ENCODE assay signal across 1 cellular context in the genomic region with DNA sequence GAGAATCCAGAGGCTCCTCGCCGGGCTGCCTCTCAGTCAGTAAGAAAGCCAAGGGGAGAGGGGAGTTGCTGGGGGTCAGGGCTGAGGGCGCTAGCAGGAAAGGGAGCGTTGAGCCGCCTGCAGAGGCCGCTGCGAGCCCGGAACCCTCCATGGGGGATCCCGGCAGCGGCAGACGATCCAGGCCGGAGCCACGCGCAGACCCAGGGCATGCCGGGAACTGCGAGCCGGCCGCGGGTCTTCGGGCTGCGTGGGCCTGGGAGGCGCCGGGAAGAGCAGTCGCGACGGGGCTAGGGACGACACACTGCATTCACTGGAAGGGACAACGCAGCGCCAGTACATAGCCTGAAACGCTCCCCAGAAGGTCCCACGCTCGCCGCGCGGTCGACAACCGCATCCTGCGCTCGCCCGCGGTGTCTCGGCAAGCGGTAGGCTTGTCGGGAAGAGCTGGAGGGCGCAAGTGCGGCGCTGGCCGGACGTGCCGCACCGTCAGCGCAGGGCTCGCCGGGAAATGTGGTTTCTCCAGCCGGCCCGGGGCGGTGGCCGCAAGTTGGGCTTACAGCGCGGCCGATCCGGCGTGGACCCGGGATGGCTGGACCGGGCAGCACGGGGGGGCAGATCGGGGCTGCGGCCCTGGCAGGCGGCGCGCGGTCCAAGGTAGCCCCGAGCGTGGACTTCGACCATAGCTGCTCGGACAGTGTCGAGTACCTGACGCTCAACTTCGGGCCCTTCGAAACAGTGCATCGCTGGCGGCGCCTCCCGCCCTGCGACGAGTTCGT.
A peak's percentile ranks its signal among the peaks of the same experiment; 100 is the strongest.
TF ChIP-seq lines count a peak whose summit lies in the region.

TSS of gene LZTR1 (plus strand) at position 511 of the 776 bp plus-strand sequence. CDS start at position 586, 75 bp downstream.

TF ChIP-seq in K562, 482 proteins besides CTCF, POLR2A, EP300 and RAD21 (continued from another document and continues in another):
- TF ChIP-seq CREB3 (tag; conservative IDR thresholded peaks at IDR 0.05; ENCODE audit: low read depth) (no peak), FUS (optimal IDR thresholded peaks at IDR 0.05; ENCODE audit: low read depth, low read length) (no peak), KAT8 (IDR thresholded peaks at IDR 0.05; ENCODE audit: low read depth) (no peak), KHSRP (IDR thresholded peaks at IDR 0.05) (no peak), ZC3H8 (IDR thresholded peaks at IDR 0.05) (no peak), DPF2 (IDR thresholded peaks at IDR 0.05) (no peak), ETV1 (tag; conservative IDR thresholded peaks at IDR 0.05; ENCODE audit: low read depth) (no peak), ZC3H11A (IDR thresholded peaks at IDR 0.05; ENCODE audit: low read depth, low read length) (peak; percentile 83), TAL1 (IDR thresholded peaks at IDR 0.05) (no peak), STAT5B (CRISPR knock-in tag; IDR thresholded peaks at IDR 0.05) (no peak), SNRNP70 (optimal IDR thresholded peaks at IDR 0.05; ENCODE audit: low read depth, low read length) (no peak), MTA3 (IDR thresholded peaks at IDR 0.05; ENCODE audit: borderline replicate concordance) (no peak), PRPF4 (IDR thresholded peaks at IDR 0.05; ENCODE audit: insufficient read depth, low read depth, low read length, poor library complexity, severe bottlenecking) (no peak), PYGO2 (tag; IDR thresholded peaks at IDR 0.05) (peak; percentile 80), TAF7 (tag; IDR thresholded peaks at IDR 0.05) (peak; percentile 92), DEAF1 (CRISPR knock-in tag; IDR thresholded peaks at IDR 0.05) (peak; percentile 91), ATF1 (CRISPR knock-in tag; IDR thresholded peaks at IDR 0.05) (no peak), ATF1 (tag; IDR thresholded peaks at IDR 0.05) (peak; percentile 98), ZFPM2 (CRISPR knock-in tag; IDR thresholded peaks at IDR 0.05) (peak; percentile 96), PPARD (CRISPR knock-in tag; IDR thresholded peaks at IDR 0.05) (no peak), PHB (CRISPR knock-in tag; IDR thresholded peaks at IDR 0.05) (peak; percentile 96), MCM3 (IDR thresholded peaks at IDR 0.05) (no peak), RCOR1 (IDR thresholded peaks at IDR 0.05; ENCODE audit: borderline replicate concordance in 1 of 2, low read depth in 2 of 2, low read length in 2 of 2) (peak; percentile 51 to 76; a peak in 3 of 4 replicates), BACH1 (tag; IDR thresholded peaks at IDR 0.05) (no peak), RERE (CRISPR knock-in tag; IDR thresholded peaks at IDR 0.05; ENCODE audit: borderline replicate concordance) (no peak), GABPB1 (CRISPR knock-in tag; IDR thresholded peaks at IDR 0.05) (no peak), CHD2 (IDR thresholded peaks at IDR 0.05; ENCODE audit: low read depth, low read length) (peak; percentile 60; the same call in 1 of the 2 replicates), ZFP91 (CRISPR knock-in tag; IDR thresholded peaks at IDR 0.05) (no peak), MXI1 (IDR thresholded peaks at IDR 0.05; ENCODE audit: low read depth, low read length) (peak; percentile 90), KAT7 (CRISPR knock-in tag; IDR thresholded peaks at IDR 0.05; ENCODE audit: borderline replicate concordance) (no peak), ILF3 (IDR thresholded peaks at IDR 0.05; ENCODE audit: borderline replicate concordance) (no peak), ZNF639 (CRISPR knock-in tag; conservative IDR thresholded peaks at IDR 0.05 in 1 of 2, IDR thresholded peaks at IDR 0.05 in 1 of 2) (no peak), ZNF445 (CRISPR knock-in tag; IDR thresholded peaks at IDR 0.05; ENCODE audit: low read depth) (0 out of 2 replicates have a peak, but pooled peaks have one; percentile 81), RBM15 (IDR thresholded peaks at IDR 0.05; ENCODE audit: insufficient read depth, low read length) (no peak), JUN (IDR thresholded peaks at IDR 0.05; ENCODE audit: borderline replicate concordance, low read depth, low read length) (peak; percentile 73), JUN (CRISPR knock-in tag; IDR thresholded peaks at IDR 0.05; ENCODE audit: borderline replicate concordance) (no peak), ZNF146 (CRISPR knock-in tag; IDR thresholded peaks at IDR 0.05; ENCODE audit: unreplicated experiment) (no peak), BRCA1 (IDR thresholded peaks at IDR 0.05) (no peak), BRCA1 (CRISPR knock-in tag; IDR thresholded peaks at IDR 0.05) (no peak), EWSR1 (IDR thresholded peaks at IDR 0.05; ENCODE audit: borderline replicate concordance, low read depth, partially characterized antibody) (no peak), TSC22D4 (tag; IDR thresholded peaks at IDR 0.05) (no peak)
- TF ChIP-seq, protein P1, sequence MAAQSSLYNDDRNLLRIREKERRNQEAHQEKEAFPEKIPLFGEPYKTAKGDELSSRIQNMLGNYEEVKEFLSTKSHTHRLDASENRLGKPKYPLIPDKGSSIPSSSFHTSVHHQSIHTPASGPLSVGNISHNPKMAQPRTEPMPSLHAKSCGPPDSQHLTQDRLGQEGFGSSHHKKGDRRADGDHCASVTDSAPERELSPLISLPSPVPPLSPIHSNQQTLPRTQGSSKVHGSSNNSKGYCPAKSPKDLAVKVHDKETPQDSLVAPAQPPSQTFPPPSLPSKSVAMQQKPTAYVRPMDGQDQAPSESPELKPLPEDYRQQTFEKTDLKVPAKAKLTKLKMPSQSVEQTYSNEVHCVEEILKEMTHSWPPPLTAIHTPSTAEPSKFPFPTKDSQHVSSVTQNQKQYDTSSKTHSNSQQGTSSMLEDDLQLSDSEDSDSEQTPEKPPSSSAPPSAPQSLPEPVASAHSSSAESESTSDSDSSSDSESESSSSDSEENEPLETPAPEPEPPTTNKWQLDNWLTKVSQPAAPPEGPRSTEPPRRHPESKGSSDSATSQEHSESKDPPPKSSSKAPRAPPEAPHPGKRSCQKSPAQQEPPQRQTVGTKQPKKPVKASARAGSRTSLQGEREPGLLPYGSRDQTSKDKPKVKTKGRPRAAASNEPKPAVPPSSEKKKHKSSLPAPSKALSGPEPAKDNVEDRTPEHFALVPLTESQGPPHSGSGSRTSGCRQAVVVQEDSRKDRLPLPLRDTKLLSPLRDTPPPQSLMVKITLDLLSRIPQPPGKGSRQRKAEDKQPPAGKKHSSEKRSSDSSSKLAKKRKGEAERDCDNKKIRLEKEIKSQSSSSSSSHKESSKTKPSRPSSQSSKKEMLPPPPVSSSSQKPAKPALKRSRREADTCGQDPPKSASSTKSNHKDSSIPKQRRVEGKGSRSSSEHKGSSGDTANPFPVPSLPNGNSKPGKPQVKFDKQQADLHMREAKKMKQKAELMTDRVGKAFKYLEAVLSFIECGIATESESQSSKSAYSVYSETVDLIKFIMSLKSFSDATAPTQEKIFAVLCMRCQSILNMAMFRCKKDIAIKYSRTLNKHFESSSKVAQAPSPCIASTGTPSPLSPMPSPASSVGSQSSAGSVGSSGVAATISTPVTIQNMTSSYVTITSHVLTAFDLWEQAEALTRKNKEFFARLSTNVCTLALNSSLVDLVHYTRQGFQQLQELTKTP (IDR thresholded peaks at IDR 0.05; ENCODE audit: low read depth in 1 of 2, partially characterized antibody in 2 of 2) = no peak
- TF ChIP-seq, protein P2, sequence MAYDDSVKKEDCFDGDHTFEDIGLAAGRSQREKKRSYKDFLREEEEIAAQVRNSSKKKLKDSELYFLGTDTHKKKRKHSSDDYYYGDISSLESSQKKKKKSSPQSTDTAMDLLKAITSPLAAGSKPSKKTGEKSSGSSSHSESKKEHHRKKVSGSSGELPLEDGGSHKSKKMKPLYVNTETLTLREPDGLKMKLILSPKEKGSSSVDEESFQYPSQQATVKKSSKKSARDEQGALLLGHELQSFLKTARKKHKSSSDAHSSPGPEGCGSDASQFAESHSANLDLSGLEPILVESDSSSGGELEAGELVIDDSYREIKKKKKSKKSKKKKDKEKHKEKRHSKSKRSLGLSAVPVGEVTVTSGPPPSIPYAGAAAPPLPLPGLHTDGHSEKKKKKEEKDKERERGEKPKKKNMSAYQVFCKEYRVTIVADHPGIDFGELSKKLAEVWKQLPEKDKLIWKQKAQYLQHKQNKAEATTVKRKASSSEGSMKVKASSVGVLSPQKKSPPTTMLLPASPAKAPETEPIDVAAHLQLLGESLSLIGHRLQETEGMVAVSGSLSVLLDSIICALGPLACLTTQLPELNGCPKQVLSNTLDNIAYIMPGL (CRISPR knock-in tag; IDR thresholded peaks at IDR 0.05) = peak; percentile 100
- TF ChIP-seq, protein P3, sequence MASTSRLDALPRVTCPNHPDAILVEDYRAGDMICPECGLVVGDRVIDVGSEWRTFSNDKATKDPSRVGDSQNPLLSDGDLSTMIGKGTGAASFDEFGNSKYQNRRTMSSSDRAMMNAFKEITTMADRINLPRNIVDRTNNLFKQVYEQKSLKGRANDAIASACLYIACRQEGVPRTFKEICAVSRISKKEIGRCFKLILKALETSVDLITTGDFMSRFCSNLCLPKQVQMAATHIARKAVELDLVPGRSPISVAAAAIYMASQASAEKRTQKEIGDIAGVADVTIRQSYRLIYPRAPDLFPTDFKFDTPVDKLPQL (IDR thresholded peaks at IDR 0.05; ENCODE audit: extremely low read depth, insufficient read length) = no peak
